24 cellular contexts compared by ENCODE assay signal in genomic region chr10:10056958-10057357, GRCh38.
DNase-seq lines count a peak whose midpoint lies in the region; ATAC-seq and TF ChIP-seq lines count a peak whose summit lies in the region.
"Had no signal": no experiment of that assay in that cellular context is flagged by ENCODE, and none has a peak within 500 bp of the region (broad histone marks: within the 10 kb centered on the region; RNA-seq: fewer than 3 reads in every experiment).

No MANE protein-coding gene starts in this region.

- no peaks in the 10 kb centered on the region for H3K4me1 Mint-ChIP-seq in activated T-cell treated with anti-CD3 and anti-CD28 coated beads, Interleukin-2, amount 50 U/mL, for 4 hours (ENCODE audit: low read depth)
- H3K4me1 Mint-ChIP-seq: neural crest cell had no signal

- ATAC-seq in activated T-cell treated with anti-CD3 and anti-CD28 coated beads, Interleukin-2, amount 50 U/mL, for 4 hours: no peak
- ATAC-seq: left lobe of liver, mucosa of descending colon, PC-3, psoas muscle had no signal

- H3K4me3 ChIP-seq in fibroblast of pulmonary artery (replicated peaks; ENCODE audit: low read depth, low read length) (no peak overlapping the region), mesendoderm (ENCODE audit: low read length) (no peak overlapping the region)
- H3K4me3 ChIP-seq: breast epithelium, mucosa of descending colon, psoas muscle, spleen, transverse colon had no signal

- H3K36me3 ChIP-seq in mesendoderm (ENCODE audit: control insufficient read depth, insufficient read depth, low read length): no peaks in the 10 kb centered on the region
- H3K36me3 ChIP-seq: breast epithelium, spleen, transverse colon had no signal

- DNase-seq in EH (ENCODE audit: low read depth) (peak; percentile 7), NAMALWA (ENCODE audit: low spot score) (peak; percentile 6), fibroblast of pulmonary artery (ENCODE audit: low read depth) (peak; percentile 61), mesendoderm (peak; percentile 51), retina (no peak)
- DNase-seq in activated CD4-positive, alpha-beta T cell treated with anti-CD3 and anti-CD28 coated beads, Interleukin-2, amount 50 U/mL, for 48 hours: no peak
- DNase-seq in activated T-cell treated with anti-CD3 and anti-CD28 coated beads, Interleukin-2, amount 50 U/mL, for 4 hours: no peak
- DNase-seq: activated CD4-positive, alpha-beta T cell treated with anti-CD3 and anti-CD28 coated beads, Interleukin-2, amount 50 U/mL, for 1 hour; activated CD8-positive, alpha-beta memory T cell treated with anti-CD3 and anti-CD28 coated beads, Interleukin-2, amount 50 U/mL, for 4 hours; activated gamma-delta T cell; dermis blood vessel endothelial cell; HCEC 1CT; mucosa of descending colon; NCI-H2171; PC-3; psoas muscle; SIG-M5; spleen; stimulated activated CD4-positive, alpha-beta T cell treated with anti-CD3 and anti-CD28 coated beads, Interleukin-4, amount 100 ng/mL, for 24 hours; transverse colon had no signal

- no peak overlapping the region for H3K4ac ChIP-seq in mesendoderm (ENCODE audit: low read depth, low read length)

- H3K36me3 Mint-ChIP-seq in activated T-cell treated with anti-CD3 and anti-CD28 coated beads, Interleukin-2, amount 50 U/mL, for 4 hours (ENCODE audit: insufficient read depth): peaks cover 2% of the 10 kb centered on the region

- H2AK5ac ChIP-seq in mesendoderm (ENCODE audit: low read length): no peak overlapping the region

- no peak overlapping the region for H3K27ac ChIP-seq in mesendoderm (ENCODE audit: low read depth, low read length)
- H3K27ac ChIP-seq: breast epithelium, psoas muscle, spleen, transverse colon had no signal

- H4K8ac ChIP-seq in mesendoderm (ENCODE audit: low read depth, low read length): no peak overlapping the region

- no peak overlapping the region for H3K9ac ChIP-seq in mesendoderm (ENCODE audit: low read length)

- no CpG with 5 or more reads among the region's 5 CpGs for WGBS in mesendoderm (ENCODE audit: extremely low coverage, insufficient coverage, low lambda C conversion rate)

- H2BK5ac ChIP-seq in mesendoderm (ENCODE audit: low read length): no peak overlapping the region

- H3K79me1 ChIP-seq in mesendoderm (ENCODE audit: low read length): no peaks in the 10 kb centered on the region

- no peaks in the 10 kb centered on the region for H3K79me2 ChIP-seq in mesendoderm (ENCODE audit: control insufficient read depth, insufficient read depth, low read length)

- H4K5ac ChIP-seq in mesendoderm (ENCODE audit: low read length): no peak overlapping the region

- peak; percentile 43 for TF ChIP-seq CTCF in fibroblast of pulmonary artery (IDR thresholded peaks at IDR 0.05; ENCODE audit: low read length, missing control alignments)

- no peak overlapping the region for H3K4me3 Mint-ChIP-seq in activated T-cell treated with anti-CD3 and anti-CD28 coated beads, Interleukin-2, amount 50 U/mL, for 4 hours
- H3K4me3 Mint-ChIP-seq: neural crest cell; stimulated activated naive CD8-positive, alpha-beta T cell treated with anti-CD3 and anti-CD28 coated beads, Interleukin-15, Interleukin-2, amounts not matched to agents 100 ng/mL and 50 ng/mL, for 24 hours had no signal

- H3K23ac ChIP-seq in mesendoderm (ENCODE audit: low read length): no peak overlapping the region

- no peak overlapping the region for H3K56ac ChIP-seq in mesendoderm (ENCODE audit: low read length)

- no peak overlapping the region for H3K18ac ChIP-seq in mesendoderm (ENCODE audit: low read length)

- no peaks in the 10 kb centered on the region for H3K27me3 ChIP-seq in mesendoderm (ENCODE audit: insufficient read depth, low read length, poor library complexity)
- H3K27me3 ChIP-seq: breast epithelium, spleen, transverse colon had no signal

- H3K4me1 ChIP-seq in mesendoderm (ENCODE audit: control insufficient read depth, low read depth, low read length): no peaks in the 10 kb centered on the region
- H3K4me1 ChIP-seq: breast epithelium, psoas muscle, spleen, transverse colon had no signal

- H3K27me3 Mint-ChIP-seq in activated T-cell treated with anti-CD3 and anti-CD28 coated beads, Interleukin-2, amount 50 U/mL, for 4 hours (ENCODE audit: low read depth): peaks cover 2% of the 10 kb centered on the region

- H3K4me2 ChIP-seq in mesendoderm (ENCODE audit: low read length): no peak overlapping the region

- peaks cover 6% of the 10 kb centered on the region for H3K9me3 Mint-ChIP-seq in activated T-cell treated with anti-CD3 and anti-CD28 coated beads, Interleukin-2, amount 50 U/mL, for 4 hours
- H3K9me3 Mint-ChIP-seq: stimulated activated naive CD8-positive, alpha-beta T cell treated with anti-CD3 and anti-CD28 coated beads, Interleukin-15, Interleukin-2, amounts not matched to agents 100 ng/mL and 50 ng/mL, for 24 hours had no signal

- no peak overlapping the region for H2BK120ac ChIP-seq in mesendoderm (ENCODE audit: low read depth, low read length)

- no peak overlapping the region for H2BK15ac ChIP-seq in mesendoderm (replicated peaks; ENCODE audit: low read depth)

Comparison
In these comparisons a context has a peak if more than half of its experiments do, and no peak if none do; other contexts are left out.
1. DNase-seq: peak in EH (single experiment), NAMALWA (single experiment), fibroblast of pulmonary artery (single experiment) and mesendoderm (single experiment); none in retina (single experiment), activated CD4-positive, alpha-beta T cell treated with anti-CD3 and anti-CD28 coated beads, Interleukin-2, amount 50 U/mL, for 48 hours (0 of 2) and activated T-cell treated with anti-CD3 and anti-CD28 coated beads, Interleukin-2, amount 50 U/mL, for 4 hours (single experiment).